ENCODE assay signal across 8 cellular contexts in genomic region chr11:10301656-10302293, GRCh38. TPM values are rescaled to one million over a fixed set of nuclear protein-coding genes. Genes with fewer than 3 reads are reported as not detected.
A peak's percentile ranks its signal among the peaks of the same experiment; 100 is the strongest.
DNase-seq lines count a peak whose midpoint lies in the region; ATAC-seq and TF ChIP-seq lines count a peak whose summit lies in the region.

No MANE protein-coding gene starts in this region.

- peak overlapping the region; percentile 100 for H3K27ac Mint-ChIP-seq in chondrocyte (ENCODE audit: unreplicated experiment)

- H3K27ac ChIP-seq in HUES48 (ENCODE audit: low read depth, low read length) (no peak overlapping the region), muscle layer of duodenum (ENCODE audit: low read length) (peak overlapping the region; percentile 94)

- DNase-seq in AG04449 (ENCODE audit: low read depth, low spot score) (no peak), chondrocyte (ENCODE audit: low spot score) (no peak), NCI-H2107 treated with DMSO at 0.1 percent for 48 hours (lab: John Stamatoyannopoulos, UW; ENCODE audit: unreplicated experiment) (no peak), GF-D8 (lab: John Stamatoyannopoulos, UW) (no peak)

- H3K27me3 Mint-ChIP-seq in chondrocyte (ENCODE audit: low read depth), result no peaks in the 10 kb centered on the region

- ATAC-seq in GM19023 (IDR thresholded peaks at IDR 0.05; ENCODE audit: unreplicated experiment), result no peak
- no peak for ATAC-seq in HG02970 (IDR thresholded peaks at IDR 0.05; ENCODE audit: low FRiP score, unreplicated experiment)

- H3K4me3 Mint-ChIP-seq in chondrocyte (ENCODE audit: unreplicated experiment), result peak overlapping the region; percentile 99

- CTCF ChIA-PET in AG04449 (lab: Yijun Ruan, JAX), result interaction anchor here (1.1 to 5.7 kb wide), 7 partner anchors 9 to 439 kb away, joined by 3 to 39 read pairs (median 4); no protein-coding TSS in a partner anchor

- H3K9me3 Mint-ChIP-seq in chondrocyte (ENCODE audit: low read depth), result no peaks in the 10 kb centered on the region

- H3K4me3 ChIP-seq in AG04449 (ENCODE audit: low read depth, low read length) (peak overlapping the region; percentile 100), HUES48 (ENCODE audit: low read depth, low read length) (peak overlapping the region; percentile 80), muscle layer of duodenum (ENCODE audit: low read depth in 1 of 2, low read length in 2 of 2) (peak overlapping the region; percentile 85 to 89)

- H3K27me3 ChIP-seq in HUES48 (ENCODE audit: control insufficient read depth, insufficient read depth, low read length) (peaks cover 52% of the 10 kb centered on the region), muscle layer of duodenum (ENCODE audit: low read depth, low read length) (no peaks in the 10 kb centered on the region)

- H3K36me3 ChIP-seq in HUES48 (ENCODE audit: control insufficient read depth, insufficient read depth, low read length) (peaks cover 13% of the 10 kb centered on the region; the same call in 1 of the 2 replicates), muscle layer of duodenum (ENCODE audit: control insufficient read depth in 1 of 2, insufficient read depth in 2 of 2, low read length in 2 of 2) (no peaks in the 10 kb centered on the region)

- POLR2A ChIA-PET in AG04449 (lab: Yijun Ruan, JAX), result interaction anchor here (0.9 to 2.2 kb wide), 4 partner anchors 9 to 542 kb away, joined by 3 to 9 read pairs (median 4); no protein-coding TSS in a partner anchor

- H3K36me3 Mint-ChIP-seq in chondrocyte (ENCODE audit: low read depth), result peaks cover 7% of the 10 kb centered on the region

- H3K9me3 ChIP-seq in HUES48 (ENCODE audit: control insufficient read depth, insufficient read depth, low read length), result no peaks in the 10 kb centered on the region
- no peaks in the 10 kb centered on the region for H3K9me3 ChIP-seq in muscle layer of duodenum (ENCODE audit: control insufficient read depth in 1 of 2, low read length in 2 of 2)

- no peak overlapping the region for H3K9ac ChIP-seq in HUES48 (ENCODE audit: low read depth, low read length)

- TF ChIP-seq CTCF in AG04449 (IDR thresholded peaks at IDR 0.05; ENCODE audit: insufficient read depth, low read length, missing control alignments) (no peak), chondrocyte (IDR thresholded peaks at IDR 0.05) (no peak)

- H3K4me1 Mint-ChIP-seq in chondrocyte (ENCODE audit: low read depth), result peaks cover 44% of the 10 kb centered on the region

- peaks cover 11% of the 10 kb centered on the region for H3K4me1 ChIP-seq in HUES48 (ENCODE audit: control insufficient read depth, insufficient read depth, low read length)
- peaks cover 8 to 11% of the 10 kb centered on the region in 2 donors for H3K4me1 ChIP-seq in muscle layer of duodenum (ENCODE audit: control insufficient read depth in 1 of 2, insufficient read depth in 2 of 2, low read length in 2 of 2)

RNA-seq across cellular contexts. Expression of gene ADM, which starts 3.1 kb away (rescaled TPM):
- 33.0 to 53.8 TPM (median 49.2 TPM) in 3 replicates for total RNA-seq in chondrocyte

RNA-seq across cellular contexts. Expression of gene SBF2, which starts 7.8 kb away (rescaled TPM):
- total RNA-seq in chondrocyte, result 44.5 to 49.2 TPM (median 47.8 TPM) in 3 replicates
